ENCODE assay signal across 1 cellular context in genomic region chr20:51398552-51398951, GRCh38.
TF ChIP-seq lines count a peak whose summit lies in the region.

No MANE protein-coding gene starts in this region.

TF ChIP-seq in HEK293T, 16 proteins besides CTCF, POLR2A, EP300 and RAD21 (continued from another document):
- no peak for TF ChIP-seq ELF4 (IDR thresholded peaks at IDR 0.05)
- no peak for TF ChIP-seq ZNF384 (IDR thresholded peaks at IDR 0.05)
- TF ChIP-seq SP1 (IDR thresholded peaks at IDR 0.05): no peak
- no peak for TF ChIP-seq SUZ12 (IDR thresholded peaks at IDR 0.05)
- TF ChIP-seq FOXA1 (IDR thresholded peaks at IDR 0.05): no peak
- no peak for TF ChIP-seq L3MBTL2 (conservative IDR thresholded peaks at IDR 0.05)
- TF ChIP-seq NFRKB (IDR thresholded peaks at IDR 0.05): no peak
